8 cellular contexts compared by ENCODE assay signal in the genomic region with DNA sequence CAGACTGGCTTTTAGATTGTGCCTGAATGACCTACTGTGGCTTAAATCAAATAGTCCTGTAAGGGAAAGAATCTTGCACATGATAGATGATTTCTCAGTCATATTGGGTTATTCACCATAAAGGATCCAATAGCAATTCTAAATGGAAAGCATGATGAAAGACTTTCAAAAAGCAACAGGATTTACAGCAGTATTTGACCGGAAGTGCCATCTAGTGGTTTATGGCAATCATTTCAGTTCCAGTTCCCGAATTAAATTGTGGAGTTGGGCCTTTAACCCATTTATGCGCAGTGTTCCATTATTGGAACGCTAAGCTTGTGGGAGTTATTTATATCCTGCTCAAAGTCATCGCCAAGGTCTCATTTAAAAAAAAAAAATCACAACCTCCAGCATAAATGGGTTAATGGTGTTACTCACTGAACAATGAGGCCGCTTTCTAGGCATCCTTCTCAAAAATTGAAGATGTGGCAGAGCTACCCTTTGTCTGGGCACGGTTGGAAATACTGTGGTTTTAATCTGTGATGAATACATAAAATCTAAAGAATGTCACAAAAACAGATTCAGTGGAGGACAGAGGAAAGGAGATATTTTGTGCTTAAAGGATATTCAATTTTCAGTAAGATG.
A peak's percentile ranks its signal among the peaks of the same experiment; 100 is the strongest.
DNase-seq lines count a peak whose midpoint lies in the region; ATAC-seq and TF ChIP-seq lines count a peak whose summit lies in the region.

No MANE protein-coding gene starts in this region.

- H3K27me3 ChIP-seq in GM23248 (replicated peaks; ENCODE audit: insufficient read depth): no peaks in the 10 kb centered on the region

- no peak for ATAC-seq in GM21526 (IDR thresholded peaks at IDR 0.05; ENCODE audit: low FRiP score, unreplicated experiment)

- H3K27ac ChIP-seq in GM23248: no peak overlapping the region

- TF ChIP-seq CTCF in AG09309 (IDR thresholded peaks at IDR 0.05; ENCODE audit: control insufficient read depth, insufficient read depth, low read depth, low read length, missing control alignments) (peak; percentile 54), lower leg skin (IDR thresholded peaks at IDR 0.05) (no peak)

- no peaks in the 10 kb centered on the region for H4K20me1 ChIP-seq in GM23248 (ENCODE audit: insufficient read depth)

- H3K4me3 ChIP-seq in AG09309 (ENCODE audit: control insufficient read depth, low read depth, low read length) (no peak overlapping the region), GM23248 (no peak overlapping the region), lower leg skin (ENCODE audit: low read depth, poor library complexity, severe bottlenecking) (no peak overlapping the region)

- H3K4me1 ChIP-seq in GM23248 (ENCODE audit: insufficient read depth): peaks cover 23% of the 10 kb centered on the region

- intact Hi-C loops in lower leg skin (cut with DNase I; ENCODE audit: low total_unique reads): no loop called here

- DNase-seq in AG09309 (ENCODE audit: low read depth) (peak; percentile 42), GM23248 (peak; percentile 79), NCI-H82 treated with DMSO at 0.1 percent for 48 hours (lab: John Stamatoyannopoulos, UW; ENCODE audit: unreplicated experiment) (peak; percentile 6), dedifferentiated amniotic fluid mesenchymal stem cell (ENCODE audit: extremely low spot score) (peak; percentile 82), medulla oblongata (ENCODE audit: extremely low spot score) (peak; percentile 72), lower leg skin (ENCODE audit: low spot score in 2 of 2) (no peak)
- no peak for DNase-seq in stimulated activated CD4-positive, alpha-beta T cell treated with anti-CD3 and anti-CD28 coated beads, Interleukin-2, amount 100 ng/mL, for 24 hours

- TF ChIP-seq POLR2A in lower leg skin (IDR thresholded peaks at IDR 0.05): no peak

- H3F3A ChIP-seq in GM23248 (ENCODE audit: insufficient read depth): peaks cover 28% of the 10 kb centered on the region; the same call in 1 of the 2 replicates

- H3K79me2 ChIP-seq in GM23248 (ENCODE audit: insufficient read depth): peaks cover 88% of the 10 kb centered on the region

- peaks cover 12% of the 10 kb centered on the region for H3K36me3 ChIP-seq in GM23248 (ENCODE audit: low read depth)

- H3K4me2 ChIP-seq in GM23248 (ENCODE audit: unreplicated experiment): no peak overlapping the region

- no peaks in the 10 kb centered on the region for H3K9me3 ChIP-seq in GM23248 (ENCODE audit: low read depth)

- in situ Hi-C loops in GM23248 (cut with MboI): loop anchor here (10.0 kb wide), 1 partner anchor 211 kb away; no protein-coding TSS in a partner anchor

- 48% methylated on average over 7 of the region's 7 CpGs for WGBS in GM23248 (ENCODE audit: low coverage in 1 of 2, low lambda C conversion rate in 2 of 2, missing lambda C conversion rate in 2 of 2), 2 experiments
- 48 to 54% methylated on average over 7 of the region's 7 CpGs for WGBS in lower leg skin, 2 donors

- H2AFZ ChIP-seq in GM23248: no peak overlapping the region

- no peak overlapping the region; the same call in 1 of the 2 replicates for H3K9ac ChIP-seq in GM23248

- no peaks in the 10 kb centered on the region for H3K9me2 ChIP-seq in GM23248 (ENCODE audit: insufficient read depth)

Comparison
In these comparisons a context has a peak if more than half of its experiments do, and no peak if none do; other contexts are left out.
1. DNase-seq: peak in AG09309 (single experiment), GM23248 (single experiment), NCI-H82 treated with DMSO at 0.1 percent for 48 hours (single experiment), dedifferentiated amniotic fluid mesenchymal stem cell (single experiment) and medulla oblongata (single experiment); none in stimulated activated CD4-positive, alpha-beta T cell treated with anti-CD3 and anti-CD28 coated beads, Interleukin-2, amount 100 ng/mL, for 24 hours (0 of 2) and lower leg skin (0 of 2).